16 cellular contexts compared by ENCODE assay signal in genomic region chr2:165833156-165833555, GRCh38. TPM values are rescaled to one million over a fixed set of nuclear protein-coding genes. Genes with fewer than 3 reads are reported as not detected.
A peak's percentile ranks its signal among the peaks of the same experiment; 100 is the strongest.
DNase-seq lines count a peak whose midpoint lies in the region; ATAC-seq, FAIRE-seq and TF ChIP-seq lines count a peak whose summit lies in the region.
"Had no signal": no experiment of that assay in that cellular context is flagged by ENCODE, and none has a peak within 500 bp of the region (broad histone marks: within the 10 kb centered on the region; RNA-seq: fewer than 3 reads in every experiment).

No MANE protein-coding gene starts in this region.

- intact Hi-C loops in esophagus squamous epithelium (cut with DNase I): no loop called here

- H3K36me3 Mint-ChIP-seq in stimulated activated naive B cell treated with anti-CD40 and anti-IgM and Interleukin-4, amounts not matched to agents 10 μg/mL and 1 μg/mL and 100 μg/mL, for 72 hours: no peaks in the 10 kb centered on the region
- H3K36me3 Mint-ChIP-seq: stimulated activated effector memory CD8-positive, alpha-beta T cell treated with anti-CD3 and anti-CD28 coated beads, Interleukin-12 subunit alpha, Interleukin-12 subunit beta, amount 100 ng/mL, for 72 hours had no signal

- TF ChIP-seq CTCF in AG10803 (conservative IDR thresholded peaks at IDR 0.05; ENCODE audit: low read length) (no peak), cardiac fibroblast (IDR thresholded peaks at IDR 0.05; ENCODE audit: low read depth, low read length) (no peak), esophagus squamous epithelium (IDR thresholded peaks at IDR 0.05) (no peak)

- no peaks in the 10 kb centered on the region for H3K9me3 ChIP-seq in esophagus squamous epithelium
- H3K9me3 ChIP-seq: BLaER1, breast epithelium had no signal

- no peak overlapping the region for H3K27ac Mint-ChIP-seq in stimulated activated naive B cell treated with anti-CD40 and anti-IgM and Interleukin-4, amounts not matched to agents 10 μg/mL and 1 μg/mL and 100 μg/mL, for 72 hours
- H3K27ac Mint-ChIP-seq: activated CD4-positive, alpha-beta T cell treated with anti-CD3 and anti-CD28 coated beads, Interleukin-2, amount 10 ng/mL, durations not matched to agents 7 days and 5 days; activated T-helper 2 cell treated with anti-CD3 and anti-CD28 coated beads, Interferon-gamma antibody, Interleukin-2, Interleukin-4, amounts not matched to agents 10 μg/mL and 5 μg/mL and 100 μg/mL, durations not matched to agents 14 hours and 24 hours and 36 hours; stimulated activated effector memory CD8-positive, alpha-beta T cell treated with anti-CD3 and anti-CD28 coated beads, Interleukin-12 subunit alpha, Interleukin-12 subunit beta, amount 100 ng/mL, for 72 hours; T-helper 17 cell had no signal

- no peak overlapping the region for H3K4me3 Mint-ChIP-seq in stimulated activated naive B cell treated with anti-CD40 and anti-IgM and Interleukin-4, amounts not matched to agents 10 μg/mL and 1 μg/mL and 100 μg/mL, for 72 hours
- H3K4me3 Mint-ChIP-seq: activated CD4-positive, alpha-beta T cell treated with anti-CD3 and anti-CD28 coated beads, Interleukin-2, amount 10 ng/mL, durations not matched to agents 7 days and 5 days; stimulated activated effector memory CD8-positive, alpha-beta T cell treated with anti-CD3 and anti-CD28 coated beads, Interleukin-12 subunit alpha, Interleukin-12 subunit beta, amount 100 ng/mL, for 72 hours; T-helper 17 cell had no signal

- no peak overlapping the region for H3K4me3 ChIP-seq in AG10803 (ENCODE audit: low read length)
- no peak overlapping the region for H3K4me3 ChIP-seq in cardiac fibroblast (replicated peaks in 1 of 2; ENCODE audit: low read depth in 2 of 2, low read length in 2 of 2)
- no peak overlapping the region for H3K4me3 ChIP-seq in esophagus squamous epithelium
- H3K4me3 ChIP-seq: BLaER1, breast epithelium had no signal

- peaks cover 0 to 39% (median 0%) of the 10 kb centered on the region in 3 donors for H3K4me1 ChIP-seq in esophagus squamous epithelium
- H3K4me1 ChIP-seq: BLaER1, breast epithelium had no signal

- no peaks in the 10 kb centered on the region for H3K27me3 ChIP-seq in esophagus squamous epithelium
- H3K27me3 ChIP-seq: BLaER1, breast epithelium had no signal

- no peak for ATAC-seq in HG03354 (IDR thresholded peaks at IDR 0.05; ENCODE audit: poor library complexity, severe bottlenecking, unreplicated experiment)
- no peak for ATAC-seq in stimulated activated naive B cell treated with anti-CD40 and anti-IgM and Interleukin-4, amounts not matched to agents 10 μg/mL and 1 μg/mL and 100 μg/mL, for 72 hours (replicated peaks)
- ATAC-seq: stimulated activated effector memory CD8-positive, alpha-beta T cell treated with anti-CD3 and anti-CD28 coated beads, Interleukin-12 subunit alpha, Interleukin-12 subunit beta, amount 100 ng/mL, for 72 hours; T-helper 17 cell had no signal

- no peaks in the 10 kb centered on the region for H3K36me3 ChIP-seq in esophagus squamous epithelium
- H3K36me3 ChIP-seq: BLaER1, breast epithelium had no signal

- DNase-seq in AG10803 (ENCODE audit: low read depth) (peak; percentile 47), HTR-8/SVneo (ENCODE audit: insufficient read length, low spot score) (peak; percentile 11), cardiac fibroblast (ENCODE audit: low read depth in 2 of 2) (peak; percentile 42 to 78), kidney glomerular epithelial cell (lab: John Stamatoyannopoulos, UW) (peak; percentile 77), iPS-NIHi7 (ENCODE audit: extremely low spot score) (no peak), esophagus squamous epithelium (lab: John Stamatoyannopoulos, UW) (no peak)
- DNase-seq in stimulated activated naive B cell treated with anti-CD40 and anti-IgM and Interleukin-4, amounts not matched to agents 10 μg/mL and 1 μg/mL and 100 μg/mL, for 72 hours: no peak
- DNase-seq: activated CD4-positive, alpha-beta T cell treated with anti-CD3 and anti-CD28 coated beads, Interleukin-2, amount 10 ng/mL, durations not matched to agents 7 days and 5 days; MM.1S; T-helper 17 cell had no signal

- H3K4me1 Mint-ChIP-seq in stimulated activated naive B cell treated with anti-CD40 and anti-IgM and Interleukin-4, amounts not matched to agents 10 μg/mL and 1 μg/mL and 100 μg/mL, for 72 hours: no peaks in the 10 kb centered on the region
- H3K4me1 Mint-ChIP-seq: activated CD4-positive, alpha-beta T cell treated with anti-CD3 and anti-CD28 coated beads, Interleukin-2, amount 10 ng/mL, durations not matched to agents 7 days and 5 days; stimulated activated effector memory CD8-positive, alpha-beta T cell treated with anti-CD3 and anti-CD28 coated beads, Interleukin-12 subunit alpha, Interleukin-12 subunit beta, amount 100 ng/mL, for 72 hours; T-helper 17 cell had no signal

- no peak for FAIRE-seq in HTR-8/SVneo (lab: Jason Lieb, UNC)
- FAIRE-seq: GM19239 had no signal

- TF ChIP-seq POLR2A in esophagus squamous epithelium (IDR thresholded peaks at IDR 0.05): no peak

- H3K9me3 Mint-ChIP-seq in stimulated activated naive B cell treated with anti-CD40 and anti-IgM and Interleukin-4, amounts not matched to agents 10 μg/mL and 1 μg/mL and 100 μg/mL, for 72 hours: no peaks in the 10 kb centered on the region
- H3K9me3 Mint-ChIP-seq: activated CD4-positive, alpha-beta T cell treated with anti-CD3 and anti-CD28 coated beads, Interleukin-2, amount 10 ng/mL, durations not matched to agents 7 days and 5 days; activated T-helper 2 cell treated with anti-CD3 and anti-CD28 coated beads, Interferon-gamma antibody, Interleukin-2, Interleukin-4, amounts not matched to agents 10 μg/mL and 5 μg/mL and 100 μg/mL, durations not matched to agents 14 hours and 24 hours and 36 hours; stimulated activated effector memory CD8-positive, alpha-beta T cell treated with anti-CD3 and anti-CD28 coated beads, Interleukin-12 subunit alpha, Interleukin-12 subunit beta, amount 100 ng/mL, for 72 hours had no signal

- H3K27ac ChIP-seq in esophagus squamous epithelium: peak overlapping the region in 1 of 4 donors; percentile 21
- H3K27ac ChIP-seq: BLaER1 had no signal

- no peaks in the 10 kb centered on the region for H3K27me3 Mint-ChIP-seq in stimulated activated naive B cell treated with anti-CD40 and anti-IgM and Interleukin-4, amounts not matched to agents 10 μg/mL and 1 μg/mL and 100 μg/mL, for 72 hours
- H3K27me3 Mint-ChIP-seq: T-helper 17 cell had no signal

- WGBS in esophagus squamous epithelium, 2 donors: 41 to 49% methylated on average over 4 of the region's 4 CpGs

RNA-seq across cellular contexts. Expression of gene GALNT3, which starts 39.1 kb away (rescaled TPM):
- 10 to 100 TPM; 28.4 to 76.0 (median 43.3) TPM for total RNA-seq in esophagus squamous epithelium

Comparison
In these comparisons a context has a peak if more than half of its experiments do, and no peak if none do; other contexts are left out.
1. DNase-seq: peak in AG10803 (single experiment), HTR-8/SVneo (single experiment), cardiac fibroblast (2 of 2) and kidney glomerular epithelial cell (single experiment); none in iPS-NIHi7 (single experiment), esophagus squamous epithelium (single experiment) and stimulated activated naive B cell treated with anti-CD40 and anti-IgM and Interleukin-4, amounts not matched to agents 10 μg/mL and 1 μg/mL and 100 μg/mL, for 72 hours (single experiment).